Comparison of ENCODE assay signal across 8 cellular contexts in genomic region chr21:45439171-45439872, GRCh38. TPM values are rescaled to one million over a fixed set of nuclear protein-coding genes. Genes with fewer than 3 reads are reported as not detected.
DNase-seq lines count a peak whose midpoint lies in the region; ATAC-seq lines count a peak whose summit lies in the region.

No MANE protein-coding gene starts in this region.

- H3K36me3 Mint-ChIP-seq in activated CD4-positive, alpha-beta T cell treated with anti-CD3 and anti-CD28 coated beads for 36 hours (ENCODE audit: low read depth), result no peaks in the 10 kb centered on the region

- DNase-seq in C1 segment of cervical spinal cord (lab: John Stamatoyannopoulos, UW) (peak in 13 of 14 donors; percentile 20 to 82 (median 53)), NCI-H2227 treated with DMSO at 0.1 percent for 48 hours (lab: John Stamatoyannopoulos, UW) (peak; percentile 59), cerebellar cortex (ENCODE audit: low spot score) (peak; percentile 73)
- DNase-seq in activated CD4-positive, alpha-beta T cell treated with anti-CD3 and anti-CD28 coated beads for 36 hours, result peak; percentile 92
- peak; percentile 85 to 86 for DNase-seq in stimulated activated CD4-positive, alpha-beta T cell treated with anti-CD3 and anti-CD28 coated beads, Interleukin-1b, Interleukin-23, amount 100 ng/mL, for 4 hours (ENCODE audit: low read depth in 2 of 2)

- H3K4me1 Mint-ChIP-seq in activated CD4-positive, alpha-beta T cell treated with anti-CD3 and anti-CD28 coated beads for 36 hours, result peaks cover 4% of the 10 kb centered on the region

- H3K27me3 Mint-ChIP-seq in activated CD4-positive, alpha-beta T cell treated with anti-CD3 and anti-CD28 coated beads for 36 hours, result peaks cover 3% of the 10 kb centered on the region

- POLR2A ChIA-PET in activated CD4-positive, alpha-beta T cell treated with anti-CD3 and anti-CD28 coated beads for 36 hours (lab: Charles Lee), result no interaction called here

- peak overlapping the region; percentile 41 for H3K4me3 Mint-ChIP-seq in activated CD4-positive, alpha-beta T cell treated with anti-CD3 and anti-CD28 coated beads for 36 hours

- CTCF ChIA-PET in activated CD4-positive, alpha-beta T cell treated with anti-CD3 and anti-CD28 coated beads for 36 hours (lab: Charles Lee), result interaction anchor here (0.6 to 2.2 kb wide), 12 partner anchors 14 to 1416 kb away, joined by 3 to 10 read pairs (median 4); partner anchors contain the start of gene POFUT2

- no peak overlapping the region for H3K27ac Mint-ChIP-seq in activated CD4-positive, alpha-beta T cell treated with anti-CD3 and anti-CD28 coated beads for 36 hours

- ATAC-seq in GM21786 (IDR thresholded peaks at IDR 0.05; ENCODE audit: unreplicated experiment) (peak; percentile 42), HG03571 (IDR thresholded peaks at IDR 0.05; ENCODE audit: unreplicated experiment) (no peak)
- ATAC-seq in activated CD4-positive, alpha-beta T cell treated with anti-CD3 and anti-CD28 coated beads for 36 hours, result peak; percentile 90

- no peaks in the 10 kb centered on the region for H3K9me3 Mint-ChIP-seq in activated CD4-positive, alpha-beta T cell treated with anti-CD3 and anti-CD28 coated beads for 36 hours (ENCODE audit: low read depth)

- peak overlapping the region; percentile 72 for H3K27ac ChIP-seq in layer of hippocampus (ENCODE audit: low read depth, low read length)

- intact Hi-C loops in activated CD4-positive, alpha-beta T cell treated with anti-CD3 and anti-CD28 coated beads for 36 hours (cut with DNase I, micrococcal nuclease), result loop anchor here (1.0 to 2.0 kb wide), 5 partner anchors 147 to 381 kb away; no protein-coding TSS in a partner anchor

- peaks cover 4% of the 10 kb centered on the region for H3K27me3 ChIP-seq in layer of hippocampus (ENCODE audit: control insufficient read depth, insufficient read depth, low read length)

RNA-seq across cellular contexts. Expression of gene COL18A1, which starts 34.4 kb away (rescaled TPM):
- total RNA-seq in activated CD4-positive, alpha-beta T cell treated with anti-CD3 and anti-CD28 coated beads for 36 hours, result 1 to 10 TPM; 8.0 to 8.8 TPM
